ENCODE assay signal across 8 cellular contexts in the genomic region with DNA sequence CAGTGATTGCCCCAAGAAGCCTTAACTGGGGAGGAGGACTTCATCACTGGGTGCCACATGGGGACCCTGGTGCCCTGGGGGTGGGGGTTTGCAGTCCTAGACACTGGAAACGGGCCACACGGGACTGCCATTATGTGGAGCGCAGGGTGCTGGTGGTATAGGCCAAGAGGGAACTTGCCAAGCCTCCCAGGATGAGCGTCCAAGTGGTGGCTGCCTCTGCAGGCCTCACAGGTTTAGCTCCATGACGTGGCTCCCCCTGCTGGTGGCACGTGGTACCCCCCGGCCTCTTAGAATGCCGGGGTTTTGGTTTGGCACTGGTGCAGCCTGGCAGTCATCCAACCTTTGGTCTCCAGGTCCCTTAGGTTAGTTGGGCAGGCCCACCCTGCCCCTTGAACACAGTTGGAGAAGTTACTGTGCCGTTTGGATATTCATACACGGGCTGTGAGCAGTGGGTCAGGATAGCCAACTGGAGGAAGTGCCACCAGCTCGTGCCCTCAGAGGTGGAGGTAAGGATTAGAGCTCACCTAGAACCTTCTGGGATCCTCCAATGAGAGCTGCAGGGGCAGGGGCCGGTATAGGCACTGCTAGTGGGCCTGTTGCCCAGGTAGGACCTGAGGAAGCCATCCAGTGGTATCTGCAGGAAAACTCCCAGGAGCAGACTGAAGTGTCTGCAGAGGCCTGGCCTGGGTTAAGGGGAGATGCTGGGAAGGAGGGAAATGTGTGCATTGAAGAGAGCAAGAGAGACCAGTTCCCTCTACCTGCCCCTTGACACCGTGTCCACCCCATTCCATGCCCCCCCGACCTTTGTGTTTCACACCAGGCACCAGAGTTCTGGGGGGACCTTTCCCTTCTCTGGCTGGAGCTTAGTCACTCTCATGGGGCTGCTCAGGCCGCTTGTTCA. TPM values are rescaled to one million over a fixed set of nuclear protein-coding genes. Genes with fewer than 3 reads are reported as not detected.
A peak's percentile ranks its signal among the peaks of the same experiment; 100 is the strongest.
DNase-seq lines count a peak whose midpoint lies in the region; TF ChIP-seq lines count a peak whose summit lies in the region.

No MANE protein-coding gene starts in this region.

- H3F3A ChIP-seq in neural progenitor cell (ENCODE audit: low read depth), result peaks cover 56% of the 10 kb centered on the region

- H3K27me3 ChIP-seq in neural progenitor cell (no peaks in the 10 kb centered on the region), stomach smooth muscle (ENCODE audit: control insufficient read depth in 1 of 2, insufficient read depth in 2 of 2, low read length in 2 of 2) (peaks cover 0 to 2% of the 10 kb centered on the region in 2 donors)

- peak overlapping the region; percentile 52 for H3K4me3 Mint-ChIP-seq in neural progenitor cell

- peak overlapping the region; percentile 67 for H3K27ac ChIP-seq in neural progenitor cell
- peak overlapping the region; percentile 74 for H3K27ac ChIP-seq in stomach smooth muscle (ENCODE audit: low read length)

- H3K27ac Mint-ChIP-seq in neural progenitor cell, result no peak overlapping the region

- H3K36me3 Mint-ChIP-seq in neural progenitor cell, result peaks cover 19% of the 10 kb centered on the region

- H3K4me1 Mint-ChIP-seq in neural progenitor cell, result peaks cover 58% of the 10 kb centered on the region

- H3K79me2 ChIP-seq in neural progenitor cell (ENCODE audit: low read depth), result peaks cover 50% of the 10 kb centered on the region

- H3K36me3 ChIP-seq in neural progenitor cell, result no peaks in the 10 kb centered on the region
- H3K36me3 ChIP-seq in stomach smooth muscle (ENCODE audit: control insufficient read depth in 2 of 2, insufficient read depth in 2 of 2, low read length in 2 of 2), result peaks cover 9 to 15% of the 10 kb centered on the region in 2 donors

- peaks cover 60% of the 10 kb centered on the region for H4K20me1 ChIP-seq in neural progenitor cell (ENCODE audit: low read depth)

- no peak overlapping the region for H2AFZ ChIP-seq in neural progenitor cell (replicated peaks)

- DNase-seq in NCI-H1417 (lab: John Stamatoyannopoulos, UW) (peak; percentile 49 to 85 (median 58)), NCI-H1417 treated with DMSO at 0.1 percent for 48 hours (lab: John Stamatoyannopoulos, UW) (no peak), LoVo (ENCODE audit: low spot score) (peak; percentile 90), SHP77 (lab: John Stamatoyannopoulos, UW) (peak; percentile 89 to 90), activated gamma-delta T cell (lab: John Stamatoyannopoulos, UW) (peak; percentile 56), foreskin fibroblast (peak; percentile 79 to 93), neural progenitor cell (ENCODE audit: low spot score) (peak; percentile 93)

- H3K4me2 ChIP-seq in neural progenitor cell, result no peak overlapping the region

- H3K9me3 Mint-ChIP-seq in neural progenitor cell, result no peaks in the 10 kb centered on the region

- TF ChIP-seq CTCF in foreskin fibroblast (IDR thresholded peaks at IDR 0.05; ENCODE audit: low read depth, low read length) (peak; percentile 94), neural progenitor cell (IDR thresholded peaks at IDR 0.05) (peak; percentile 90)

- no peaks in the 10 kb centered on the region for H3K9me3 ChIP-seq in neural progenitor cell (ENCODE audit: low read depth)
- no peaks in the 10 kb centered on the region for H3K9me3 ChIP-seq in stomach smooth muscle (ENCODE audit: control insufficient read depth in 2 of 2, low read length in 2 of 2)

- H3K4me3 ChIP-seq in foreskin fibroblast (ENCODE audit: low read depth in 1 of 2, low read length in 2 of 2), result no peak overlapping the region
- no peak overlapping the region for H3K4me3 ChIP-seq in neural progenitor cell
- H3K4me3 ChIP-seq in stomach smooth muscle (ENCODE audit: low read length in 2 of 2), result no peak overlapping the region

- H3K27me3 Mint-ChIP-seq in neural progenitor cell (ENCODE audit: insufficient read depth, low read depth), result peaks cover 25% of the 10 kb centered on the region

- H3K4me1 ChIP-seq in neural progenitor cell (peaks cover 25% of the 10 kb centered on the region), stomach smooth muscle (ENCODE audit: control insufficient read depth, insufficient read depth, low read length) (peaks cover 39% of the 10 kb centered on the region)

- H3K9ac ChIP-seq in neural progenitor cell, result no peak overlapping the region
- peak overlapping the region; percentile 9 to 29 for H3K9ac ChIP-seq in stomach smooth muscle (ENCODE audit: low read length in 2 of 2)

RNA-seq across cellular contexts. Expression of a gene that starts 5.7 kb away (rescaled TPM):
- 1,850 and 2,102 TPM in 2 replicates for total RNA-seq in neural progenitor cell (ENCODE audit: low replicate concordance)
